In genomic region chr2:175036582-175037018, GRCh38 we compare ENCODE assay signal across 1 cellular context.
TF ChIP-seq lines count a peak whose summit lies in the region.

No MANE protein-coding gene starts in this region.

TF ChIP-seq in K562, 482 proteins besides CTCF, POLR2A, EP300 and RAD21 (continued from another document and continues in another):
- peak; percentile 51 for TF ChIP-seq DEAF1 (CRISPR knock-in tag; IDR thresholded peaks at IDR 0.05)
- TF ChIP-seq MBD1 (CRISPR knock-in tag; IDR thresholded peaks at IDR 0.05) = peak; percentile 88
- TF ChIP-seq JUND (IDR thresholded peaks at IDR 0.05; ENCODE audit: borderline replicate concordance, low read depth, low read length) = 0 out of 2 replicates have a peak, but pooled peaks have one; percentile 7
- TF ChIP-seq JUND (tag; IDR thresholded peaks at IDR 0.05; ENCODE audit: borderline replicate concordance, low read depth, low read length) = no peak
- 0 out of 2 replicates have a peak, but pooled peaks have one; percentile 20 for TF ChIP-seq SMAD4 (CRISPR knock-in tag; conservative IDR thresholded peaks at IDR 0.05)
- TF ChIP-seq ESRRA (IDR thresholded peaks at IDR 0.05; ENCODE audit: borderline replicate concordance, low read depth) = no peak
- TF ChIP-seq MBD2 (IDR thresholded peaks at IDR 0.05; ENCODE audit: borderline replicate concordance, low read depth) = no peak
- TF ChIP-seq MCM7 (IDR thresholded peaks at IDR 0.05) = no peak
- peak; percentile 88 for TF ChIP-seq NR2C2 (CRISPR knock-in tag; IDR thresholded peaks at IDR 0.05)
- peak; percentile 98 for TF ChIP-seq NR2C2 (tag; IDR thresholded peaks at IDR 0.05)
- TF ChIP-seq FOXA3 (CRISPR knock-in tag; conservative IDR thresholded peaks at IDR 0.05 in 1 of 2, IDR thresholded peaks at IDR 0.05 in 1 of 2) = peak in 1 of 2 experiments; percentile 64; a peak in 2 of 4 replicates
- 0 out of 4 replicates have a peak, but pooled peaks of 1 of the 2 experiments have one; percentile 14 for TF ChIP-seq MNT (conservative IDR thresholded peaks at IDR 0.05)
- TF ChIP-seq ZNF592 (IDR thresholded peaks at IDR 0.05) = peak; percentile 53; the same call in 1 of the 2 replicates
- 0 out of 2 replicates have a peak, but pooled peaks have one; percentile 12 for TF ChIP-seq MTA2 (IDR thresholded peaks at IDR 0.05; ENCODE audit: low read depth)
- no peak for TF ChIP-seq CBX1 (IDR thresholded peaks at IDR 0.05; ENCODE audit: low read depth)
- TF ChIP-seq ZNF449 (CRISPR knock-in tag; IDR thresholded peaks at IDR 0.05) = peak; percentile 78; the same call in 1 of the 2 replicates
- TF ChIP-seq FOXK2 (conservative IDR thresholded peaks at IDR 0.05 in 1 of 2, IDR thresholded peaks at IDR 0.05 in 1 of 2; ENCODE audit: low read depth in 2 of 2) = peak; percentile 57 to 85; a peak in 3 of 4 replicates
- TF ChIP-seq PTBP1 (IDR thresholded peaks at IDR 0.05; ENCODE audit: low read depth, low read length) = no peak
- TF ChIP-seq BHLHE40 (IDR thresholded peaks at IDR 0.05; ENCODE audit: low read length) = no peak
- no peak for TF ChIP-seq SOX6 (IDR thresholded peaks at IDR 0.05)
- TF ChIP-seq ZNF436 (CRISPR knock-in tag; IDR thresholded peaks at IDR 0.05) = no peak
- no peak for TF ChIP-seq STAT6 (CRISPR knock-in tag; IDR thresholded peaks at IDR 0.05)
- no peak for TF ChIP-seq ZBED1 (IDR thresholded peaks at IDR 0.05)
- TF ChIP-seq ZNF146 (CRISPR knock-in tag; IDR thresholded peaks at IDR 0.05; ENCODE audit: unreplicated experiment) = no peak
- TF ChIP-seq NBN (IDR thresholded peaks at IDR 0.05; ENCODE audit: low read depth) = no peak
- TF ChIP-seq GMEB1 (CRISPR knock-in tag; IDR thresholded peaks at IDR 0.05) = 0 out of 2 replicates have a peak, but pooled peaks have one; percentile 36
- no peak for TF ChIP-seq CHD4 (IDR thresholded peaks at IDR 0.05; ENCODE audit: insufficient read depth, insufficient replicate concordance, low read depth, low read length, poor library complexity, severe bottlenecking)
- TF ChIP-seq ZFX (CRISPR knock-in tag; IDR thresholded peaks at IDR 0.05) = peak; percentile 23; the same call in 1 of the 2 replicates
- TF ChIP-seq NR2C1 (IDR thresholded peaks at IDR 0.05) = peak; percentile 95
- TF ChIP-seq NR2C1 (tag; IDR thresholded peaks at IDR 0.05) = peak; percentile 97
- no peak for TF ChIP-seq CCAR2 (IDR thresholded peaks at IDR 0.05; ENCODE audit: low read depth, low read length)
- peak; percentile 64; the same call in 1 of the 2 replicates for TF ChIP-seq CREB3 (tag; conservative IDR thresholded peaks at IDR 0.05; ENCODE audit: low read depth)
- no peak for TF ChIP-seq ATF1 (CRISPR knock-in tag; IDR thresholded peaks at IDR 0.05)
- TF ChIP-seq ATF1 (tag; IDR thresholded peaks at IDR 0.05) = peak; percentile 29; the same call in 1 of the 2 replicates
- no peak for TF ChIP-seq ZMIZ1 (IDR thresholded peaks at IDR 0.05; ENCODE audit: low read depth in 2 of 2, low read length in 2 of 2)
- TF ChIP-seq ARID3A (IDR thresholded peaks at IDR 0.05; ENCODE audit: borderline replicate concordance, low read depth, low read length) = peak; percentile 87
